15 cellular contexts compared by ENCODE assay signal in the genomic region with DNA sequence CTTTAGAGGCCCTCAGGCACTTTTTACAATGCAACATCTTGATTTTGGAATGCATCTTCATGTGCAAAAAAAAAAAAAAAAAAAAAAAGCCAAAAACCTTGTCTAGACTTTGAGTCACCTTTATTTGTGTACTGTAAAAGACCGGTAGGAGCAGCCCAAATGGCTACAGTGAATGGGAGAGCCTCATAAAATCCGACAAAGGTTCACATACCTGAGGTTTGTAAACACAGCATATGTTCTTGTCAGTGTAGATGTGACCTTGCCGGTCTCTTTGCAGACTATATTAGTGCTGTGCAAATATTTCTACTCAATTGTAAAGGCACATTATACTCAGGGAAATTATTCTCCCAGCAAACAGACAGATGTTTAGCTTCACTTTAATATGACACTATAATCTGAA.
"Had no signal": no experiment of that assay in that cellular context is flagged by ENCODE, and none has a peak within 500 bp of the region (broad histone marks: within the 10 kb centered on the region; RNA-seq: fewer than 3 reads in every experiment).

No MANE protein-coding gene starts in this region.

- H3K9me3 Mint-ChIP-seq: activated CD4-positive, alpha-beta memory T cell treated with anti-CD3 and anti-CD28 coated beads, Interleukin-2, amount 10 ng/mL, durations not matched to agents 7 days and 5 days; activated naive CD8-positive, alpha-beta T cell treated with anti-CD3 and anti-CD28 coated beads for 36 hours; nephron progenitor cell had no signal

- H3K4me1 ChIP-seq: left lung, suprapubic skin had no signal

- H3K9me3 ChIP-seq: left lung, suprapubic skin had no signal

- H3K36me3 Mint-ChIP-seq: activated naive CD8-positive, alpha-beta T cell treated with anti-CD3 and anti-CD28 coated beads for 36 hours; memory B cell had no signal

- H3K36me3 ChIP-seq: left lung, suprapubic skin had no signal

- DNase-seq: activated CD4-positive, alpha-beta memory T cell treated with anti-CD3 and anti-CD28 coated beads, Interleukin-2, amount 10 ng/mL, durations not matched to agents 7 days and 5 days; activated CD4-positive, alpha-beta T cell treated with anti-CD3 and anti-CD28 coated beads for 36 hours; activated gamma-delta T cell; activated naive CD8-positive, alpha-beta T cell treated with anti-CD3 and anti-CD28 coated beads for 36 hours; activated T-cell treated with anti-CD3 and anti-CD28 coated beads, Interleukin-2, amount 50 U/mL, for 48 hours; glutamatergic neuron; left lung; nephron progenitor cell; stimulated activated CD4-positive, alpha-beta T cell treated with anti-CD3 and anti-CD28 coated beads, Interleukin-2, amount 100 ng/mL, for 48 hours; stimulated activated CD8-positive, alpha-beta memory T cell treated with anti-CD3 and anti-CD28 coated beads, Interleukin-4, amount 100 ng/mL, for 48 hours; stimulated activated naive CD8-positive, alpha-beta T cell treated with anti-CD3 and anti-CD28 coated beads, Interleukin-15, Interleukin-2, amounts not matched to agents 100 U/mL and 50 U/mL, for 24 hours; T1000 had no signal

- H3K27me3 ChIP-seq: left lung, suprapubic skin had no signal

- H3K4me3 ChIP-seq: left lung, suprapubic skin had no signal

- ATAC-seq: activated CD4-positive, alpha-beta T cell treated with anti-CD3 and anti-CD28 coated beads for 36 hours; esophagus mucosa; left lung; stimulated activated naive CD8-positive, alpha-beta T cell treated with anti-CD3 and anti-CD28 coated beads, Interleukin-15, Interleukin-2, amounts not matched to agents 100 U/mL and 50 U/mL, for 24 hours had no signal

- H3K27ac ChIP-seq: left lung, suprapubic skin had no signal

- H3K27ac Mint-ChIP-seq: activated CD4-positive, alpha-beta memory T cell treated with anti-CD3 and anti-CD28 coated beads, Interleukin-2, amount 10 ng/mL, durations not matched to agents 7 days and 5 days; activated CD4-positive, alpha-beta T cell treated with anti-CD3 and anti-CD28 coated beads for 36 hours; activated naive CD8-positive, alpha-beta T cell treated with anti-CD3 and anti-CD28 coated beads for 36 hours; memory B cell; nephron progenitor cell had no signal
